In genomic region chr12:16076970-16077527, GRCh38 we compare ENCODE assay signal across 19 cellular contexts.
A peak's percentile ranks its signal among the peaks of the same experiment; 100 is the strongest.
DNase-seq lines count a peak whose midpoint lies in the region; ATAC-seq and TF ChIP-seq lines count a peak whose summit lies in the region.
"Had no signal": no experiment of that assay in that cellular context is flagged by ENCODE, and none has a peak within 500 bp of the region (broad histone marks: within the 10 kb centered on the region; RNA-seq: fewer than 3 reads in every experiment).

No MANE protein-coding gene starts in this region.

- no peaks in the 10 kb centered on the region for H3F3A ChIP-seq in PC-3 (ENCODE audit: low read length, unreplicated experiment)

- H3K9me2 ChIP-seq in PC-3 (replicated peaks; ENCODE audit: low read length): no peaks in the 10 kb centered on the region

- POLR2A ChIA-PET in PC-3 (lab: Charles Lee; ENCODE audit: unreplicated experiment): no interaction called here

- no peak overlapping the region for H3K4me2 ChIP-seq in PC-3 (ENCODE audit: low read length)

- ATAC-seq in GM18907 (IDR thresholded peaks at IDR 0.05; ENCODE audit: unreplicated experiment): peak; percentile 72
- peak; percentile 41 for ATAC-seq in GM21619 (IDR thresholded peaks at IDR 0.05; ENCODE audit: unreplicated experiment)
- ATAC-seq in HG03175 (IDR thresholded peaks at IDR 0.05; ENCODE audit: unreplicated experiment): peak; percentile 57
- ATAC-seq in left lobe of liver: peak; percentile 82
- ATAC-seq in PC-3: no peak
- ATAC-seq in GM19328 (IDR thresholded peaks at IDR 0.05; ENCODE audit: unreplicated experiment): no peak

- H3K4me3 ChIP-seq in PC-3 (ENCODE audit: low read length): no peak overlapping the region
- H3K4me3 ChIP-seq: coronary artery, MG63, sigmoid colon, vagina had no signal

- no peak overlapping the region for H3K9ac ChIP-seq in PC-3 (ENCODE audit: low read length)

- no peak overlapping the region for H2AFZ ChIP-seq in PC-3 (ENCODE audit: low read length)

- H3K79me2 ChIP-seq in PC-3 (ENCODE audit: low read length): no peaks in the 10 kb centered on the region

- H4K20me1 ChIP-seq in PC-3 (ENCODE audit: low read length): no peaks in the 10 kb centered on the region

- H3K27ac ChIP-seq in PC-3 (ENCODE audit: low read length): no peak overlapping the region
- H3K27ac ChIP-seq: coronary artery, sigmoid colon, vagina had no signal

- H3K36me3 ChIP-seq in PC-3 (ENCODE audit: low read depth, low read length): no peaks in the 10 kb centered on the region
- H3K36me3 ChIP-seq: MG63, sigmoid colon, vagina had no signal

- no peaks in the 10 kb centered on the region for H3K9me3 ChIP-seq in PC-3 (ENCODE audit: low read length)
- H3K9me3 ChIP-seq: MG63, sigmoid colon, vagina had no signal

- no peaks in the 10 kb centered on the region for H3K4me1 ChIP-seq in PC-3 (ENCODE audit: insufficient read depth, low read length)
- H3K4me1 ChIP-seq: sigmoid colon, vagina had no signal

- DNase-seq in left lobe of liver (ENCODE audit: low spot score) (no peak), PC-3 (no peak)
- no peak for DNase-seq in activated CD4-positive, alpha-beta T cell treated with anti-CD3 and anti-CD28 coated beads for 48 hours
- DNase-seq in effector CD4-positive, alpha-beta T cell: no peak
- DNase-seq: activated CD4-positive, alpha-beta T cell treated with anti-CD3 and anti-CD28 coated beads, Interleukin-2, amount 50 U/mL, for 48 hours; activated naive CD4-positive, alpha-beta T cell treated with anti-CD3 and anti-CD28 coated beads, Interleukin-2, amount 10 ng/mL, durations not matched to agents 7 days and 5 days; activated T-cell treated with anti-CD3 and anti-CD28 coated beads, Interleukin-2, amount 50 U/mL, for 1 hour; left ventricle myocardium superior; MG63; NK-92 treated with Interleukin-12 subunit alpha and Interleukin-12 subunit beta, amount 100 ng/mL, for 24 hours; occipital lobe; sigmoid colon; stimulated activated CD4-positive, alpha-beta T cell treated with anti-CD3 and anti-CD28 coated beads, Interleukin-2, amount 100 ng/mL, for 24 hours had no signal

- intact Hi-C loops in PC-3 (cut with micrococcal nuclease): loop anchor here (1.0 to 5.0 kb wide), 2 partner anchors 80 to 282 kb away; no protein-coding TSS in a partner anchor

- BruUV-seq in PC-3 (replicated peaks; lab: Mats Ljungman, UMichigan): no TSS peak

- H3K27me3 ChIP-seq in PC-3 (ENCODE audit: low read length): peaks cover 6% of the 10 kb centered on the region; the same call in 1 of the 2 replicates
- H3K27me3 ChIP-seq: MG63, sigmoid colon, vagina had no signal

- no peak for TF ChIP-seq CTCF in PC-3 (conservative IDR thresholded peaks at IDR 0.05; ENCODE audit: low read depth, low read length)

- CTCF ChIA-PET in PC-3 (lab: Charles Lee): no interaction called here

Comparison
In these comparisons a context has a peak if more than half of its experiments do, and no peak if none do; other contexts are left out.
1. ATAC-seq: peak in GM18907 (single experiment), GM21619 (single experiment), HG03175 (single experiment) and left lobe of liver (single experiment); none in PC-3 (single experiment) and GM19328 (single experiment).